ENCODE assay signal across 20 cellular contexts in genomic region chr15:91891101-91891500, GRCh38. TPM values are rescaled to one million over a fixed set of nuclear protein-coding genes. Genes with fewer than 3 reads are reported as not detected.
DNase-seq lines count a peak whose midpoint lies in the region; ATAC-seq and TF ChIP-seq lines count a peak whose summit lies in the region.
"Had no signal": no experiment of that assay in that cellular context is flagged by ENCODE, and none has a peak within 500 bp of the region (broad histone marks: within the 10 kb centered on the region; RNA-seq: fewer than 3 reads in every experiment).

No MANE protein-coding gene starts in this region.

- no peak for DNase-seq in left ventricle myocardium inferior
- no peak for DNase-seq in cardiac septum (ENCODE audit: low spot score)
- DNase-seq in PC-3: no peak
- peak; percentile 26 for DNase-seq in cerebellum (ENCODE audit: low spot score)
- no peak for DNase-seq in smooth muscle cell (lab: John Stamatoyannopoulos, UW; ENCODE audit: unreplicated experiment)
- no peak for DNase-seq in activated CD8-positive, alpha-beta memory T cell treated with anti-CD3 and anti-CD28 coated beads, Interleukin-2, amount 50 U/mL, for 48 hours
- DNase-seq: CD4-positive, CD25-positive, alpha-beta regulatory T cell; DMS79; H7; MM.1S; NCI-H1048; NCI-H1436; NCI-H187 treated with DMSO at 0.1 percent for 48 hours; NCI-H2107 had no signal

- H3K9ac ChIP-seq in PC-3 (ENCODE audit: low read length): no peak overlapping the region
- no peak overlapping the region for H3K9ac ChIP-seq in smooth muscle cell (ENCODE audit: low read depth)

- H3K27ac ChIP-seq in left ventricle myocardium inferior (replicated peaks): peak overlapping the region; percentile 76
- H3K27ac ChIP-seq in PC-3 (ENCODE audit: low read length): peak overlapping the region; percentile 48
- H3K27ac ChIP-seq in smooth muscle cell (ENCODE audit: low read depth): peak overlapping the region; percentile 66
- H3K27ac ChIP-seq: HL-60, SJCRH30 had no signal

- TF ChIP-seq CTCF in left ventricle myocardium inferior (IDR thresholded peaks at IDR 0.05; ENCODE audit: borderline replicate concordance) (no peak), PC-3 (conservative IDR thresholded peaks at IDR 0.05; ENCODE audit: low read depth, low read length) (no peak), smooth muscle cell (IDR thresholded peaks at IDR 0.05; ENCODE audit: borderline replicate concordance, insufficient read depth, poor library complexity, severe bottlenecking) (no peak)

- 82% methylated on average over 1 of the region's 1 CpG for WGBS in smooth muscle cell (ENCODE audit: low lambda C conversion rate)

- H3K4me1 ChIP-seq in left ventricle myocardium inferior (peaks cover 99% of the 10 kb centered on the region), PC-3 (ENCODE audit: insufficient read depth, low read length) (peaks cover 12% of the 10 kb centered on the region), smooth muscle cell (ENCODE audit: low read depth) (no peaks in the 10 kb centered on the region)
- H3K4me1 ChIP-seq: SJCRH30 had no signal

- H3K9me3 ChIP-seq in left ventricle myocardium inferior (replicated peaks) (peaks cover 7% of the 10 kb centered on the region), PC-3 (ENCODE audit: low read length) (no peaks in the 10 kb centered on the region), smooth muscle cell (replicated peaks; ENCODE audit: low read depth) (no peaks in the 10 kb centered on the region)
- H3K9me3 ChIP-seq: BE2C, SJCRH30 had no signal

- intact Hi-C loops in left ventricle myocardium inferior (cut with micrococcal nuclease): no loop called here
- intact Hi-C loops in cardiac septum (cut with DNase I): no loop called here
- intact Hi-C loops in PC-3 (cut with micrococcal nuclease): no loop called here

- no peaks in the 10 kb centered on the region for H3K9me2 ChIP-seq in PC-3 (replicated peaks; ENCODE audit: low read length)

- ATAC-seq in PC-3: no peak
- ATAC-seq in HG03378 (IDR thresholded peaks at IDR 0.05; ENCODE audit: unreplicated experiment): no peak
- ATAC-seq: HepG2, K562 had no signal

- H3F3A ChIP-seq in PC-3 (ENCODE audit: low read length, unreplicated experiment): no peaks in the 10 kb centered on the region
- H3F3A ChIP-seq in smooth muscle cell (ENCODE audit: low read depth): no peaks in the 10 kb centered on the region

- no peaks in the 10 kb centered on the region for H3K36me3 ChIP-seq in left ventricle myocardium inferior
- H3K36me3 ChIP-seq in PC-3 (ENCODE audit: low read depth, low read length): no peaks in the 10 kb centered on the region
- H3K36me3 ChIP-seq in smooth muscle cell (ENCODE audit: low read depth): no peaks in the 10 kb centered on the region
- H3K36me3 ChIP-seq: BE2C, SJCRH30 had no signal

- no peak overlapping the region for H3K4me3 ChIP-seq in left ventricle myocardium inferior
- H3K4me3 ChIP-seq in PC-3 (ENCODE audit: low read length): no peak overlapping the region
- H3K4me3 ChIP-seq in smooth muscle cell: no peak overlapping the region
- H3K4me3 ChIP-seq: K562, SJCRH30 had no signal

- H3K27me3 ChIP-seq in left ventricle myocardium inferior (ENCODE audit: low read depth) (no peaks in the 10 kb centered on the region), PC-3 (ENCODE audit: low read length) (0 out of 2 replicates have a peak, but pooled peaks cover 3% of the 10 kb centered on the region), smooth muscle cell (ENCODE audit: low read depth) (no peaks in the 10 kb centered on the region)
- H3K27me3 ChIP-seq: BE2C, SJCRH30 had no signal

- H2AFZ ChIP-seq in PC-3 (ENCODE audit: low read length): no peak overlapping the region
- no peak overlapping the region for H2AFZ ChIP-seq in smooth muscle cell (ENCODE audit: low read depth)

- CTCF ChIA-PET in PC-3 (lab: Charles Lee): no interaction called here

- no peaks in the 10 kb centered on the region for H4K20me1 ChIP-seq in PC-3 (ENCODE audit: low read length)
- no peaks in the 10 kb centered on the region for H4K20me1 ChIP-seq in smooth muscle cell (ENCODE audit: low read depth)

- H3K79me2 ChIP-seq in PC-3 (ENCODE audit: low read length) (no peaks in the 10 kb centered on the region), smooth muscle cell (ENCODE audit: low read depth) (no peaks in the 10 kb centered on the region)

- BruUV-seq in PC-3 (replicated peaks; lab: Mats Ljungman, UMichigan): no TSS peak

- H3K4me2 ChIP-seq in PC-3 (ENCODE audit: low read length) (peak overlapping the region; percentile 31; the same call in 1 of the 2 replicates), smooth muscle cell (no peak overlapping the region)

- POLR2A ChIA-PET in PC-3 (lab: Charles Lee; ENCODE audit: unreplicated experiment): no interaction called here

RNA-seq across cellular contexts. Expression of gene SLCO3A1, which starts 37.6 kb away (rescaled TPM):
- total RNA-seq in left ventricle myocardium inferior (56.8 TPM), cardiac septum (43.9 TPM), PC-3 (2014; rRNA removed) (0.07 and 0.35 TPM in 2 replicates), cerebellum (5.2 TPM), smooth muscle cell (1.0 and 12.6 TPM in 2 replicates)
- polyA plus RNA-seq in smooth muscle cell: 1.3 and 4.7 TPM in 2 replicates
- polyA plus RNA-seq: HepG2 had no signal
